In the genomic region with DNA sequence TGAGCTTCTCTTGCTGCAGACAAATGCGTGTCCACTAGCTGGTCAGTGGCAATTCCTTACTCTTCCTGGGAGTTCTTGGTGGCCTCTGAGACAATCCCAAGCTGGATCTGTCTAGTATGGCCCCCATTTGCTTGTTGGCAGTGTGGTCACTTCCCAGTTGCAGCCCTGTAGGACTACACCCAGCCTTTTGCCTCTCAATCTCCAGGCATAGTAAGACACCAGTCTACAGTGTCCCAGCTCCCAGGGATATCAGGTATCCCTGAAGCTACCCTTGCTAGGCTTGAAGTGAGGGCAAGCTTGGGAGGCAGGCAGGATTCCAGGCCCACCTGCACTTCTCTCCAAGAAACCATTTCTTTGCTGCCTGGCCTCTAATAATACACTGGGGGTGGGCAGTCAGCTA, we compare ENCODE assay signal across 23 cellular contexts.
DNase-seq lines count a peak whose midpoint lies in the region; ATAC-seq and TF ChIP-seq lines count a peak whose summit lies in the region.
"Had no signal": no experiment of that assay in that cellular context is flagged by ENCODE, and none has a peak within 500 bp of the region (broad histone marks: within the 10 kb centered on the region; RNA-seq: fewer than 3 reads in every experiment).

No MANE protein-coding gene starts in this region.

- H3K27me3 ChIP-seq in right atrium auricular region (no peaks in the 10 kb centered on the region), heart right ventricle (no peaks in the 10 kb centered on the region), osteoblast (ENCODE audit: insufficient read depth, low read length) (no peaks in the 10 kb centered on the region), WERI-Rb-1 (ENCODE audit: insufficient read depth, low read depth, severe bottlenecking) (no peaks in the 10 kb centered on the region)
- H3K27me3 ChIP-seq: BE2C; BLaER1 treated with 17β-estradiol and CSF1 and Interleukin-3, amounts not matched to agents 10 nM and 100 nM had no signal

- H3K4me1 ChIP-seq in right atrium auricular region (no peaks in the 10 kb centered on the region), heart right ventricle (peaks cover 0 to 68% (median 6%) of the 10 kb centered on the region in 9 donors), osteoblast (ENCODE audit: insufficient read depth, low read length) (no peaks in the 10 kb centered on the region)
- H3K4me1 ChIP-seq: A549; BE2C; BLaER1 treated with 17β-estradiol and CSF1 and Interleukin-3, amounts not matched to agents 10 nM and 100 nM had no signal

- intact Hi-C loops in Right ventricle myocardium superior (cut with DNase I) (no loop called here), heart right ventricle (cut with DNase I) (no loop called here)

- H3K27me3 Mint-ChIP-seq in T-helper 2 cell treated with Interferon-gamma antibody and Interleukin-4, amounts not matched to agents 5 μg/mL and 100 μg/mL, for 36 hours (ENCODE audit: low read depth) = no peaks in the 10 kb centered on the region
- H3K27me3 Mint-ChIP-seq: CD8-positive, alpha-beta memory T cell had no signal

- H3K36me3 ChIP-seq in right atrium auricular region = no peaks in the 10 kb centered on the region
- no peaks in the 10 kb centered on the region for H3K36me3 ChIP-seq in heart right ventricle
- H3K36me3 ChIP-seq in osteoblast (ENCODE audit: insufficient read depth, low read length) = no peaks in the 10 kb centered on the region
- H3K36me3 ChIP-seq in WERI-Rb-1 = no peaks in the 10 kb centered on the region
- H3K36me3 ChIP-seq: BE2C; BLaER1 treated with 17β-estradiol and CSF1 and Interleukin-3, amounts not matched to agents 10 nM and 100 nM had no signal

- no peak overlapping the region for H3K4me2 ChIP-seq in osteoblast (ENCODE audit: insufficient read depth, low read length)
- H3K4me2 ChIP-seq: A549; BLaER1 treated with 17β-estradiol and CSF1 and Interleukin-3, amounts not matched to agents 10 nM and 100 nM; GM23338 had no signal

- DNase-seq in Right ventricle myocardium superior (no peak), right atrium auricular region (ENCODE audit: low spot score) (no peak), heart right ventricle (no peak), osteoblast (ENCODE audit: insufficient read length, low spot score, missing footprints) (peak; percentile 56), WERI-Rb-1 (no peak), NCI-H446 (lab: John Stamatoyannopoulos, UW) (no peak)
- no peak for DNase-seq in T-helper 2 cell treated with Interferon-gamma antibody and Interleukin-4, amounts not matched to agents 5 μg/mL and 100 μg/mL, for 36 hours (ENCODE audit: low spot score)
- DNase-seq: 8988T; ACHN; AML-193; BE2C; Calu3; CD4-positive, alpha-beta T cell; CD8-positive, alpha-beta memory T cell; DMS53; DMS79 treated with DMSO at 0.1 percent for 48 hours; GF-D8; H9 had no signal

- H3K36me3 Mint-ChIP-seq in T-helper 2 cell treated with Interferon-gamma antibody and Interleukin-4, amounts not matched to agents 5 μg/mL and 100 μg/mL, for 36 hours (ENCODE audit: low read depth) = no peaks in the 10 kb centered on the region
- H3K36me3 Mint-ChIP-seq: CD14-positive monocyte; CD8-positive, alpha-beta memory T cell had no signal

- H3K4me3 ChIP-seq in right atrium auricular region (no peak overlapping the region), heart right ventricle (no peak overlapping the region), osteoblast (ENCODE audit: insufficient read depth, low read length) (no peak overlapping the region), WERI-Rb-1 (ENCODE audit: low read depth, low read length) (no peak overlapping the region)
- H3K4me3 ChIP-seq: A549; BLaER1 treated with 17β-estradiol and CSF1 and Interleukin-3, amounts not matched to agents 10 nM and 100 nM; GM23338 had no signal

- H4K20me1 ChIP-seq in osteoblast (ENCODE audit: insufficient read depth, low read length) = no peaks in the 10 kb centered on the region
- H4K20me1 ChIP-seq: BLaER1 treated with 17β-estradiol and CSF1 and Interleukin-3, amounts not matched to agents 10 nM and 100 nM had no signal

- ATAC-seq in Right ventricle myocardium superior (ENCODE audit: poor library complexity) (peak; percentile 7), heart right ventricle (peak in 5 of 8 donors; percentile 12 to 76 (median 29))
- ATAC-seq: A549, GM23338, HCT116 had no signal

- H3K4me3 Mint-ChIP-seq in T-helper 2 cell treated with Interferon-gamma antibody and Interleukin-4, amounts not matched to agents 5 μg/mL and 100 μg/mL, for 36 hours = no peak overlapping the region
- H3K4me3 Mint-ChIP-seq: CD14-positive monocyte; CD4-positive, alpha-beta T cell; CD8-positive, alpha-beta memory T cell; GM23338; H9 had no signal

- H3K27ac ChIP-seq in right atrium auricular region (no peak overlapping the region), heart right ventricle (no peak overlapping the region), osteoblast (ENCODE audit: low read depth, low read length) (no peak overlapping the region), WERI-Rb-1 (no peak overlapping the region)
- H3K27ac ChIP-seq: A549; BLaER1 treated with 17β-estradiol and CSF1 and Interleukin-3, amounts not matched to agents 10 nM and 100 nM had no signal

- H3K79me2 ChIP-seq in osteoblast (ENCODE audit: insufficient read depth, low read length) = no peaks in the 10 kb centered on the region

- H3K9me3 ChIP-seq in right atrium auricular region = no peaks in the 10 kb centered on the region
- H3K9me3 ChIP-seq in heart right ventricle = no peaks in the 10 kb centered on the region
- H3K9me3 ChIP-seq in osteoblast (ENCODE audit: low read depth, low read length) = no peaks in the 10 kb centered on the region
- H3K9me3 ChIP-seq in WERI-Rb-1 (ENCODE audit: severe bottlenecking) = no peaks in the 10 kb centered on the region
- H3K9me3 ChIP-seq: A549; BE2C; BLaER1 treated with 17β-estradiol and CSF1 and Interleukin-3, amounts not matched to agents 10 nM and 100 nM had no signal

- no peaks in the 10 kb centered on the region for H3K9me3 Mint-ChIP-seq in T-helper 2 cell treated with Interferon-gamma antibody and Interleukin-4, amounts not matched to agents 5 μg/mL and 100 μg/mL, for 36 hours
- H3K9me3 Mint-ChIP-seq: CD14-positive monocyte; CD4-positive, alpha-beta T cell; CD8-positive, alpha-beta memory T cell; GM23338; H9 had no signal

- TF ChIP-seq CTCF in right atrium auricular region (IDR thresholded peaks at IDR 0.05) = no peak
- no peak for TF ChIP-seq CTCF in heart right ventricle (IDR thresholded peaks at IDR 0.05)
- no peak for TF ChIP-seq CTCF in osteoblast (IDR thresholded peaks at IDR 0.05; ENCODE audit: extremely low read depth, low read depth, low read length)
- no peak for TF ChIP-seq CTCF in WERI-Rb-1 (IDR thresholded peaks at IDR 0.05; ENCODE audit: low read depth, low read length)

- H3K27ac Mint-ChIP-seq in T-helper 2 cell treated with Interferon-gamma antibody and Interleukin-4, amounts not matched to agents 5 μg/mL and 100 μg/mL, for 36 hours = no peak overlapping the region
- H3K27ac Mint-ChIP-seq: CD14-positive monocyte; CD4-positive, alpha-beta T cell; CD8-positive, alpha-beta memory T cell; GM23338 had no signal

- 79 to 100% methylated on average over 1 of the region's 1 CpG for WGBS in heart right ventricle, 2 donors

- no peak overlapping the region for H2AFZ ChIP-seq in osteoblast (ENCODE audit: low read length)
- H2AFZ ChIP-seq: GM23338 had no signal

- no peaks in the 10 kb centered on the region for H3K4me1 Mint-ChIP-seq in T-helper 2 cell treated with Interferon-gamma antibody and Interleukin-4, amounts not matched to agents 5 μg/mL and 100 μg/mL, for 36 hours (ENCODE audit: low read depth)
- H3K4me1 Mint-ChIP-seq: CD14-positive monocyte; CD8-positive, alpha-beta memory T cell; H9 had no signal
